In the genomic region with DNA sequence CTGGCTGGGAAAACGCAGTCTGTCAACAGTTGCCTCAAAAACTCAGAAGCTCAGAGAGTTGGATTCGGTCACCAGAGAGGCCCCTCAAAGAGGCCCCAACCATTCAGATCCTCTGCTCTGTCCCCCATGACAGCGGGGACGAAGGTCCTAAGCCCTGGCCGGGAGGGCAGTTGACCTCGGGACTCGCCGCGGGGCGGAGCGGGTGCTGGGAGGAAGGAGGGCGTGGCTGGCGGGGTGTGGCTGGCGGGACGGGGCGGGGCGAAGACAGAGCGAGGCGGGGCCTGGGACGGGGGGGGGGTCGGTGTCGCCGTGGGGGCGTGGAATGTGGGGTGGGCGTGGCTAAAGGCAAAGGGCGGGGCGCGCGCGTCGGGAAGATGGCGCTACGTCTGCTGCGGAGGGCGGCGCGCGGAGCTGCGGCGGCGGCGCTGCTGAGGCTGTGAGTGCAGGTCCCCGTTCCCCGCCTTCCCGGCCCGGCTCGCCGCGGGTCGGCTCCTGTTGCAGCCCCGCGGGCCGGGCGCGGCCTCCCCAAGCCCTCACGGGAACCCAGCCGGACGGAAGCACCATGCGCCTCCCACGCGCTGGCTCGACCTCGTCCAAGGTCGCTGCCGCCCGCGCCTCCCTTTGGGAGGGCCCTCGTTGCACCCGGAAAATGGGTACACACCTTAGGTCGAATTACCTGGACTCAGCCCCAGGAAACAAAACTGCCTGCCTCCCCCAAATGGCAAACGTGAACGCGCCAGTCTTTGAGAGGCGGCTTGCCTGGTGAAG, we compare ENCODE assay signal across 8 cellular contexts. TPM values are rescaled to one million over a fixed set of nuclear protein-coding genes. Genes with fewer than 3 reads are reported as not detected.
DNase-seq lines count a peak whose midpoint lies in the region; TF ChIP-seq lines count a peak whose summit lies in the region.

TSS of gene CLYBL (plus strand) at position 369 of the 768 bp plus-strand sequence.

- no peaks in the 10 kb centered on the region for H4K20me1 ChIP-seq in OCI-LY1 (ENCODE audit: insufficient read depth, low read length)

- TF ChIP-seq CTCF in GM20000 (IDR thresholded peaks at IDR 0.05; ENCODE audit: extremely low read depth, missing control alignments), result no peak
- no peak for TF ChIP-seq CTCF in OCI-LY1 (IDR thresholded peaks at IDR 0.05; ENCODE audit: low read length)
- no peak for TF ChIP-seq CTCF in epithelial cell of proximal tubule (conservative IDR thresholded peaks at IDR 0.05; ENCODE audit: low read depth, low read length)

- H3K36me3 ChIP-seq in OCI-LY1 (ENCODE audit: insufficient read depth, low read length) (no peaks in the 10 kb centered on the region), mucosa of stomach (ENCODE audit: control insufficient read depth, insufficient read depth, low read length) (no peaks in the 10 kb centered on the region)

- peak within 1 kb of the TSS; percentile 82 for H3K4me2 ChIP-seq in OCI-LY1 (ENCODE audit: low read length)

- H3K27me3 ChIP-seq in OCI-LY1 (ENCODE audit: insufficient read depth, low read length) (no peaks in the 10 kb centered on the region), mucosa of stomach (ENCODE audit: control insufficient read depth, insufficient read depth, low read length) (no peaks in the 10 kb centered on the region)

- H3K4me3 ChIP-seq in OCI-LY1 (ENCODE audit: low read depth, low read length, poor library complexity, severe bottlenecking) (peak within 1 kb of the TSS; percentile 69), epithelial cell of proximal tubule (ENCODE audit: low read depth, low read length) (peak within 1 kb of the TSS; percentile 94), mucosa of stomach (ENCODE audit: low read length) (peak within 1 kb of the TSS; percentile 63)

- no peaks in the 10 kb centered on the region for H3K79me2 ChIP-seq in OCI-LY1 (ENCODE audit: insufficient read depth, low read length)

- peaks cover 22% of the 10 kb centered on the region for H3K4me1 ChIP-seq in OCI-LY1 (ENCODE audit: insufficient read depth, low read length, severe bottlenecking)
- peaks cover 9% of the 10 kb centered on the region for H3K4me1 ChIP-seq in mucosa of stomach (ENCODE audit: control insufficient read depth, insufficient read depth, low read length)

- H3F3A ChIP-seq in OCI-LY1 (ENCODE audit: insufficient read depth, low read length), result no peaks in the 10 kb centered on the region

- DNase-seq in Caki2 (ENCODE audit: low read depth) (peak; percentile 62), GM20000 (ENCODE audit: low spot score) (peak; percentile 96), HS-5 (ENCODE audit: low read depth) (peak; percentile 2), activated T-cell treated with anti-CD3 and anti-CD28 coated beads for 48 hours (ENCODE audit: low read depth) (peak; percentile 85), epithelial cell of proximal tubule (ENCODE audit: low read depth) (no peak)
- DNase-seq in stimulated activated CD8-positive, alpha-beta memory T cell treated with anti-CD3 and anti-CD28 coated beads, Interleukin-7, amount 100 ng/mL, for 1 hour (ENCODE audit: low read depth in 2 of 2), result peak; percentile 89

- in situ Hi-C loops in Caki2 (cut with HindIII; ENCODE audit: low pct_unique_long_range_greater_than_20kb, low sequenced_read_pairs), result no loop called here

- no peaks in the 10 kb centered on the region for H3K9me2 ChIP-seq in OCI-LY1 (ENCODE audit: low read depth, low read length)

- peak within 1 kb of the TSS; percentile 80 for H2AFZ ChIP-seq in OCI-LY1 (ENCODE audit: low read length)

- H3K9ac ChIP-seq in OCI-LY1 (ENCODE audit: low read length), result peak within 1 kb of the TSS; percentile 75
- peak within 1 kb of the TSS; percentile 71 for H3K9ac ChIP-seq in mucosa of stomach (ENCODE audit: low read length)

- H3K27ac ChIP-seq in OCI-LY1 (ENCODE audit: low read depth, low read length, poor library complexity, severe bottlenecking), result peak within 1 kb of the TSS; percentile 60

- H3K9me3 ChIP-seq in OCI-LY1 (ENCODE audit: low read length), result no peaks in the 10 kb centered on the region
- no peaks in the 10 kb centered on the region for H3K9me3 ChIP-seq in mucosa of stomach (ENCODE audit: control insufficient read depth, low read length)

RNA-seq across cellular contexts. Expression of gene CLYBL, which starts in this region (rescaled TPM):
- 14.4 and 15.9 TPM in 2 replicates for total RNA-seq in Caki2 (2014; rRNA removed; shearing (Covaris generic); ENCODE audit: low replicate concordance)
- total RNA-seq in epithelial cell of proximal tubule, result 1.9 and 6.1 TPM in 2 replicates
